ENCODE assay signal across 26 cellular contexts in genomic region chr17:28554565-28554964, GRCh38. TPM values are rescaled to one million over a fixed set of nuclear protein-coding genes. Genes with fewer than 3 reads are reported as not detected.
A peak's percentile ranks its signal among the peaks of the same experiment; 100 is the strongest.
DNase-seq lines count a peak whose midpoint lies in the region; ATAC-seq and TF ChIP-seq lines count a peak whose summit lies in the region.
"Had no signal": no experiment of that assay in that cellular context is flagged by ENCODE, and none has a peak within 500 bp of the region (broad histone marks: within the 10 kb centered on the region; RNA-seq: fewer than 3 reads in every experiment).

No MANE protein-coding gene starts in this region.

- H3K27ac ChIP-seq in breast epithelium: no peak overlapping the region
- H3K27ac ChIP-seq: heart left ventricle, thyroid gland had no signal

- peaks cover 49% of the 10 kb centered on the region for H3K36me3 Mint-ChIP-seq in MCF 10A (ENCODE audit: insufficient read depth, unreplicated experiment)
- H3K36me3 Mint-ChIP-seq in activated T-cell treated with anti-CD3 and anti-CD28 coated beads, Interleukin-2, amount 50 U/mL, for 72 hours (ENCODE audit: insufficient read depth in 2 of 2): peaks cover 4 to 28% of the 10 kb centered on the region in 2 donors

- TF ChIP-seq POLR2A in breast epithelium (IDR thresholded peaks at IDR 0.05) (no peak), NB4 (IDR thresholded peaks at IDR 0.05; ENCODE audit: extremely low read depth, insufficient read length) (no peak)

- H3K4me3 ChIP-seq in breast epithelium: no peak overlapping the region
- H3K4me3 ChIP-seq in NB4 (ENCODE audit: low read depth, low read length): no peak overlapping the region
- H3K4me3 ChIP-seq in fibroblast of the aortic adventitia (ENCODE audit: low read depth, low read length): no peak overlapping the region
- H3K4me3 ChIP-seq: heart left ventricle, thyroid gland had no signal

- DNase-seq in MCF 10A (ENCODE audit: unreplicated experiment) (no peak), breast epithelium (ENCODE audit: low spot score in 2 of 2) (no peak), NB4 (ENCODE audit: low read depth) (peak; percentile 52), fibroblast of the aortic adventitia (ENCODE audit: low read depth) (peak; percentile 11), NCI-H1417 treated with DMSO at 0.1 percent for 48 hours (lab: John Stamatoyannopoulos, UW) (no peak), NCI-H2227 treated with DMSO at 0.1 percent for 48 hours (lab: John Stamatoyannopoulos, UW) (no peak)
- DNase-seq in activated T-cell treated with anti-CD3 and anti-CD28 coated beads, Interleukin-2, amount 50 U/mL, for 48 hours: no peak
- no peak for DNase-seq in activated T-cell treated with anti-CD3 and anti-CD28 coated beads, Interleukin-2, amount 50 U/mL, for 72 hours
- DNase-seq: activated CD4-positive, alpha-beta T cell treated with anti-CD3 and anti-CD28 coated beads for 1 hour; amniotic stem cell; central memory CD4-positive, alpha-beta T cell; DMS53; islet precursor cell; midbrain; NCI-H187; NCI-H226; retina; stimulated activated CD4-positive, alpha-beta T cell treated with anti-CD3 and anti-CD28 coated beads, Interleukin-15, amount 100 ng/mL, for 24 hours; thyroid gland had no signal

- H3K9me3 ChIP-seq in breast epithelium: no peaks in the 10 kb centered on the region
- H3K9me3 ChIP-seq: heart left ventricle, thyroid gland had no signal

- no peak overlapping the region for H3K4me3 Mint-ChIP-seq in MCF 10A (ENCODE audit: unreplicated experiment)
- H3K4me3 Mint-ChIP-seq in activated T-cell treated with anti-CD3 and anti-CD28 coated beads, Interleukin-2, amount 50 U/mL, for 72 hours: no peak overlapping the region
- H3K4me3 Mint-ChIP-seq: stimulated activated memory B cell treated with anti-CD40 and anti-IgM and Interleukin-4, amounts not matched to agents 10 μg/mL and 1 μg/mL and 100 μg/mL, for 72 hours had no signal

- no peaks in the 10 kb centered on the region for H3K27me3 ChIP-seq in breast epithelium
- H3K27me3 ChIP-seq: heart left ventricle, thyroid gland had no signal

- no peaks in the 10 kb centered on the region for H3K4me1 Mint-ChIP-seq in MCF 10A (ENCODE audit: insufficient read depth, unreplicated experiment)
- peaks cover 42% of the 10 kb centered on the region for H3K4me1 Mint-ChIP-seq in activated T-cell treated with anti-CD3 and anti-CD28 coated beads, Interleukin-2, amount 50 U/mL, for 72 hours (ENCODE audit: low read depth)

- no peak overlapping the region for H3K27ac Mint-ChIP-seq in MCF 10A (ENCODE audit: low read depth, unreplicated experiment)
- H3K27ac Mint-ChIP-seq in activated T-cell treated with anti-CD3 and anti-CD28 coated beads, Interleukin-2, amount 50 U/mL, for 72 hours: no peak overlapping the region
- H3K27ac Mint-ChIP-seq: activated T-helper 2 cell treated with anti-CD3 and anti-CD28 coated beads, Interferon-gamma antibody, Interleukin-2, Interleukin-4, amounts not matched to agents 10 μg/mL and 5 μg/mL and 100 μg/mL, durations not matched to agents 14 hours and 24 hours and 36 hours; stimulated activated memory B cell treated with anti-CD40 and anti-IgM and Interleukin-4, amounts not matched to agents 10 μg/mL and 1 μg/mL and 100 μg/mL, for 72 hours had no signal

- intact Hi-C loops in MCF 10A (cut with micrococcal nuclease) (no loop called here), breast epithelium (cut with DNase I; ENCODE audit: low total_unique reads) (no loop called here)

- peaks cover 10% of the 10 kb centered on the region for H3K36me3 ChIP-seq in breast epithelium

- peaks cover 0 to 10% of the 10 kb centered on the region in 2 donors for H3K4me1 ChIP-seq in breast epithelium

- H3K9me3 Mint-ChIP-seq in MCF 10A (ENCODE audit: unreplicated experiment): no peaks in the 10 kb centered on the region
- no peaks in the 10 kb centered on the region for H3K9me3 Mint-ChIP-seq in activated T-cell treated with anti-CD3 and anti-CD28 coated beads, Interleukin-2, amount 50 U/mL, for 72 hours
- H3K9me3 Mint-ChIP-seq: activated T-helper 2 cell treated with anti-CD3 and anti-CD28 coated beads, Interferon-gamma antibody, Interleukin-2, Interleukin-4, amounts not matched to agents 10 μg/mL and 5 μg/mL and 100 μg/mL, durations not matched to agents 14 hours and 24 hours and 36 hours; CD14-positive monocyte; stimulated activated memory B cell treated with anti-CD40 and anti-IgM and Interleukin-4, amounts not matched to agents 10 μg/mL and 1 μg/mL and 100 μg/mL, for 72 hours had no signal

- BruUV-seq in MCF 10A (replicated peaks; lab: Mats Ljungman, UMichigan): no TSS peak

- TF ChIP-seq CTCF in MCF 10A (IDR thresholded peaks at IDR 0.05; ENCODE audit: unreplicated experiment) (peak; percentile 5), breast epithelium (IDR thresholded peaks at IDR 0.05) (no peak), NB4 (IDR thresholded peaks at IDR 0.05; ENCODE audit: low read depth, low read length) (peak; percentile 65), fibroblast of the aortic adventitia (IDR thresholded peaks at IDR 0.05; ENCODE audit: insufficient read depth, low read length) (peak; percentile 37)

- POLR2A ChIA-PET in MCF 10A (lab: Yijun Ruan, JAX): interaction anchor here (1.2 to 2.3 kb wide), 2 partner anchors 16 to 24 kb away, joined by 3 to 7 read pairs; partner anchors contain the start of gene PIGS

- H3K27me3 Mint-ChIP-seq in MCF 10A (ENCODE audit: insufficient read depth, unreplicated experiment): no peaks in the 10 kb centered on the region
- H3K27me3 Mint-ChIP-seq in activated T-cell treated with anti-CD3 and anti-CD28 coated beads, Interleukin-2, amount 50 U/mL, for 72 hours (ENCODE audit: low read depth): no peaks in the 10 kb centered on the region
- H3K27me3 Mint-ChIP-seq: stimulated activated memory B cell treated with anti-CD40 and anti-IgM and Interleukin-4, amounts not matched to agents 10 μg/mL and 1 μg/mL and 100 μg/mL, for 72 hours had no signal

- no peak for ATAC-seq in activated T-cell treated with anti-CD3 and anti-CD28 coated beads, Interleukin-2, amount 50 U/mL, for 72 hours (replicated peaks in 1 of 2)
- ATAC-seq: heart left ventricle; stimulated activated memory B cell treated with anti-CD40 and anti-IgM and Interleukin-4, amounts not matched to agents 10 μg/mL and 1 μg/mL and 100 μg/mL, for 72 hours had no signal

- CTCF ChIA-PET in MCF 10A (lab: Yijun Ruan, JAX): interaction anchor here (0.6 to 1.2 kb wide), 2 partner anchors 17 to 257 kb away, joined by 3 read pairs; no protein-coding TSS in a partner anchor

RNA-seq across cellular contexts. Expression of gene UNC119, which starts 2.1 kb away (rescaled TPM):
- total RNA-seq in MCF 10A (2022) (12.5 and 13.7 TPM in 2 replicates), breast epithelium (10 to 100 TPM; 19.2 to 34.1 (median 32.9) TPM), fibroblast of the aortic adventitia (ENCODE audit: low replicate concordance) (12.2 and 18.2 TPM in 2 replicates)
- total RNA-seq in activated T-cell treated with anti-CD3 and anti-CD28 coated beads, Interleukin-2, amount 50 U/mL, for 72 hours: 10 to 100 TPM; 45.3 to 53.8 TPM

RNA-seq across cellular contexts. Expression of gene PIGS, which starts 16.8 kb away (rescaled TPM):
- total RNA-seq in MCF 10A (2022) (50.5 and 56.1 TPM in 2 replicates), breast epithelium (10 to 100 TPM; 35.4 to 63.5 (median 53.3) TPM), fibroblast of the aortic adventitia (ENCODE audit: low replicate concordance) (15.8 and 26.9 TPM in 2 replicates)
- 10 to 100 TPM; 46.3 to 53.5 TPM for total RNA-seq in activated T-cell treated with anti-CD3 and anti-CD28 coated beads, Interleukin-2, amount 50 U/mL, for 72 hours

RNA-seq across cellular contexts. Expression of gene ALDOC, which starts 22.1 kb away (rescaled TPM):
- total RNA-seq in MCF 10A (2022): 2.4 and 6.0 TPM in 2 replicates
- total RNA-seq in breast epithelium: 100 to 1,000 TPM in 1 of 3 donors, 10 to 100 TPM in 2; 19.7 to 191 (median 40.7) TPM
- 17.6 and 36.3 TPM in 2 replicates for total RNA-seq in fibroblast of the aortic adventitia (ENCODE audit: low replicate concordance)
- 10 to 100 TPM; 23.1 to 40.0 TPM for total RNA-seq in activated T-cell treated with anti-CD3 and anti-CD28 coated beads, Interleukin-2, amount 50 U/mL, for 72 hours

RNA-seq across cellular contexts. Expression of gene SPAG5, which starts 44.3 kb away (rescaled TPM):
- total RNA-seq in MCF 10A (2022) (31.5 and 38.1 TPM in 2 replicates), breast epithelium (1 to 10 TPM; 3.3 to 5.8 (median 4.1) TPM), fibroblast of the aortic adventitia (ENCODE audit: low replicate concordance) (7.4 and 31.8 TPM in 2 replicates)
- total RNA-seq in activated T-cell treated with anti-CD3 and anti-CD28 coated beads, Interleukin-2, amount 50 U/mL, for 72 hours: 100 to 1,000 TPM; 134 to 141 TPM

RNA-seq across cellular contexts. Expression of gene FOXN1, which starts 48.4 kb away (rescaled TPM):
- total RNA-seq in MCF 10A (2022) (not detected in 2 replicates), breast epithelium (under 1 TPM in 1 of 3 donors, not detected in 2; 0.29 TPM), fibroblast of the aortic adventitia (ENCODE audit: low replicate concordance) (not detected in 2 replicates)
- not detected for total RNA-seq in activated T-cell treated with anti-CD3 and anti-CD28 coated beads, Interleukin-2, amount 50 U/mL, for 72 hours
- total RNA-seq: activated T-helper 2 cell treated with anti-CD3 and anti-CD28 coated beads, Interferon-gamma antibody, Interleukin-2, Interleukin-4, amounts not matched to agents 10 μg/mL and 5 μg/mL and 100 μg/mL, durations not matched to agents 14 hours and 24 hours and 36 hours; fibroblast of lung; heart left ventricle; LHCN-M2; SK-MEL-5 had no signal

Comparison
In these comparisons a context has a peak if more than half of its experiments do, and no peak if none do; other contexts are left out.
1. CTCF ChIP-seq: peak in MCF 10A (single experiment), NB4 (single experiment) and fibroblast of the aortic adventitia (single experiment); none in breast epithelium (0 of 3).
2. DNase-seq: peak in NB4 (single experiment) and fibroblast of the aortic adventitia (single experiment); none in MCF 10A (single experiment), breast epithelium (0 of 2), NCI-H1417 treated with DMSO at 0.1 percent for 48 hours (single experiment), activated T-cell treated with anti-CD3 and anti-CD28 coated beads, Interleukin-2, amount 50 U/mL, for 48 hours (0 of 2), activated T-cell treated with anti-CD3 and anti-CD28 coated beads, Interleukin-2, amount 50 U/mL, for 72 hours (0 of 2) and NCI-H2227 treated with DMSO at 0.1 percent for 48 hours (single experiment).